ENCODE assay signal across 11 cellular contexts in the genomic region with DNA sequence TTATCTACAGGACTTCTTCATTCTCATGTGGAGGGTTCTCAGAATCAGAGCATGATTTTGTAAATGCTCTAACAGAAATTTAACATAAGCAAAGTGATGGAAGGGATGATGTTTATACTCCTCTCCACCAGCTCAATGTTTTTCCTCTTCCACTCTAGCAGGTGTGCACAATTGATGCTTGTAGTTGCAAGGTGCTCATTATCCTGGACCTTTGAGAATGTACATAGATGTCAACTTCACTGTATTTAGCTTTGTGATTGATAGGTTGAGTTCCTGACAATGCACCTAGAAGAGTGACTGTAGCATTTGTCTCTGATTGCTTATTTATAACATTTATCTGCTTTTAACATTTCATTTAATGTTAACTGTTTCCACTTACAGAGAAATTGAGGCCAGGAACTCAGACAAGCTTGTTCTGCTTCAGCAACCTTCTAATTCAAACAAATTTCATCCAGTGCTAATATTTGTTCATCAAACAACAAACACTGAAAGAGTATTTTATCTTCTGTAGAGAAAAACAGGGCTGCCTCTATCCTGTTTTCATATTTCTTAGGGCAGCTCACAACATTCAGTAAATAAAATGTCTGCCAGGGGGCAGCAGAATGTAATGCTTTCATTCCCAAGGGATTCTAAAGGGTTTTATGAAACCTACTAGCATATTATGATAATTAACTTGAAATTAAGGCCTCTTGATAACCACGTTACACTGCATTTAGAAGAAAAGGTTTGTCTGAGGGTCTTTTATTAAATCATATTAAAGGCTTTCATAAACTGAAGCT.
DNase-seq lines count a peak whose midpoint lies in the region; ATAC-seq and TF ChIP-seq lines count a peak whose summit lies in the region.
"Had no signal": no experiment of that assay in that cellular context is flagged by ENCODE, and none has a peak within 500 bp of the region (broad histone marks: within the 10 kb centered on the region; RNA-seq: fewer than 3 reads in every experiment).

No MANE protein-coding gene starts in this region.

- ATAC-seq in Panc1: no peak
- ATAC-seq in GM18873 (IDR thresholded peaks at IDR 0.05; ENCODE audit: low FRiP score, unreplicated experiment): no peak

- no peak overlapping the region for H3K4me3 Mint-ChIP-seq in activated CD4-positive, alpha-beta T cell treated with anti-CD3 and anti-CD28 coated beads, Interleukin-2, amount 10 ng/mL, durations not matched to agents 24 days and 14 days

- H3K4me3 ChIP-seq in Panc1 (ENCODE audit: low read depth in 2 of 2, low read length in 2 of 2): no peak overlapping the region
- H3K4me3 ChIP-seq in suprapubic skin: no peak overlapping the region
- H3K4me3 ChIP-seq: tibial artery had no signal

- TF ChIP-seq CTCF in 22Rv1 (IDR thresholded peaks at IDR 0.05): peak; percentile 79
- TF ChIP-seq CTCF in Panc1 (IDR thresholded peaks at IDR 0.05): peak; percentile 21; the same call in 1 of the 2 replicates
- no peak for TF ChIP-seq CTCF in suprapubic skin (IDR thresholded peaks at IDR 0.05)

- no peak for TF ChIP-seq POLR2A in suprapubic skin (IDR thresholded peaks at IDR 0.05)

- no peak overlapping the region for H3K27ac Mint-ChIP-seq in activated CD4-positive, alpha-beta T cell treated with anti-CD3 and anti-CD28 coated beads, Interleukin-2, amount 10 ng/mL, durations not matched to agents 24 days and 14 days

- CTCF ChIA-PET in Panc1 (lab: Charles Lee): interaction anchor here (0.6 kb wide), 1 partner anchor 426 kb away, joined by 4 read pairs; no protein-coding TSS in a partner anchor

- DNase-seq in M059J (ENCODE audit: low read depth): peak; percentile 2
- no peak for DNase-seq in Panc1 (ENCODE audit: low read depth, low spot score)
- DNase-seq in iPS-NIHi11 (ENCODE audit: low spot score): peak; percentile 10
- no peak for DNase-seq in activated naive CD4-positive, alpha-beta T cell treated with Interleukin-2 at 50 U/mL for 16 hours
- no peak for DNase-seq in activated CD4-positive, alpha-beta T cell treated with anti-CD3 and anti-CD28 coated beads, Interleukin-2, amount 10 ng/mL, durations not matched to agents 24 days and 14 days
- DNase-seq in suprapubic skin (ENCODE audit: low spot score in 2 of 2): no peak
- DNase-seq: effector CD8-positive, alpha-beta T cell; SW 1271; tibial artery had no signal

- peak overlapping the region; percentile 32 for H3K27ac ChIP-seq in 22Rv1
- H3K27ac ChIP-seq in Panc1 (ENCODE audit: low read length): no peak overlapping the region
- H3K27ac ChIP-seq in suprapubic skin: no peak overlapping the region
- H3K27ac ChIP-seq: tibial artery had no signal

- TF ChIP-seq EP300 in suprapubic skin (IDR thresholded peaks at IDR 0.05): no peak

- no peaks in the 10 kb centered on the region for H3K27me3 ChIP-seq in Panc1 (ENCODE audit: control insufficient read depth, insufficient read depth, low read length)
- no peaks in the 10 kb centered on the region for H3K27me3 ChIP-seq in suprapubic skin
- H3K27me3 ChIP-seq: tibial artery had no signal

- intact Hi-C loops in Panc1 (cut with micrococcal nuclease; ENCODE audit: unreplicated experiment): no loop called here
- intact Hi-C loops in activated CD4-positive, alpha-beta T cell treated with anti-CD3 and anti-CD28 coated beads, Interleukin-2, amount 10 ng/mL, durations not matched to agents 24 days and 14 days (cut with micrococcal nuclease): no loop called here

- BruUV-seq in Panc1 (replicated peaks; lab: Mats Ljungman, UMichigan): no TSS peak

- H3K4me1 Mint-ChIP-seq in activated CD4-positive, alpha-beta T cell treated with anti-CD3 and anti-CD28 coated beads, Interleukin-2, amount 10 ng/mL, durations not matched to agents 24 days and 14 days: no peaks in the 10 kb centered on the region

- WGBS in suprapubic skin: 37% methylated on average over 1 of the region's 1 CpG

- no peaks in the 10 kb centered on the region for H3K36me3 Mint-ChIP-seq in activated CD4-positive, alpha-beta T cell treated with anti-CD3 and anti-CD28 coated beads, Interleukin-2, amount 10 ng/mL, durations not matched to agents 24 days and 14 days (ENCODE audit: low read depth)

- POLR2A ChIA-PET in Panc1 (lab: Charles Lee): no interaction called here

- no peaks in the 10 kb centered on the region for H3K27me3 Mint-ChIP-seq in activated CD4-positive, alpha-beta T cell treated with anti-CD3 and anti-CD28 coated beads, Interleukin-2, amount 10 ng/mL, durations not matched to agents 24 days and 14 days

- in situ Hi-C loops in Panc1 (cut with HindIII; ENCODE audit: low pct_unique_long_range_greater_than_20kb, low sequenced_read_pairs): no loop called here

- H3K4me1 ChIP-seq in Panc1 (ENCODE audit: control insufficient read depth, insufficient read depth, low read length): no peaks in the 10 kb centered on the region
- H3K4me1 ChIP-seq in suprapubic skin: no peaks in the 10 kb centered on the region

- H3K9me3 ChIP-seq in Panc1 (ENCODE audit: control insufficient read depth, insufficient read depth, low read depth, low read length) (no peaks in the 10 kb centered on the region), suprapubic skin (no peaks in the 10 kb centered on the region)
- H3K9me3 ChIP-seq: tibial artery had no signal

- peaks cover 4% of the 10 kb centered on the region for H3K9me3 Mint-ChIP-seq in activated CD4-positive, alpha-beta T cell treated with anti-CD3 and anti-CD28 coated beads, Interleukin-2, amount 10 ng/mL, durations not matched to agents 24 days and 14 days

- H3K36me3 ChIP-seq in Panc1 (ENCODE audit: control insufficient read depth, insufficient read depth, low read length): no peaks in the 10 kb centered on the region
- H3K36me3 ChIP-seq in suprapubic skin: no peaks in the 10 kb centered on the region
- H3K36me3 ChIP-seq: tibial artery had no signal

Comparison
In these comparisons a context has a peak if more than half of its experiments do, and no peak if none do; other contexts are left out.
1. CTCF ChIP-seq: peak in 22Rv1 (single experiment) and Panc1 (single experiment); none in suprapubic skin (0 of 2).
2. DNase-seq: peak in M059J (single experiment) and iPS-NIHi11 (single experiment); none in Panc1 (single experiment), activated naive CD4-positive, alpha-beta T cell treated with Interleukin-2 at 50 U/mL for 16 hours (single experiment), activated CD4-positive, alpha-beta T cell treated with anti-CD3 and anti-CD28 coated beads, Interleukin-2, amount 10 ng/mL, durations not matched to agents 24 days and 14 days (single experiment) and suprapubic skin (0 of 2).